7 cellular contexts compared by ENCODE assay signal in the genomic region with DNA sequence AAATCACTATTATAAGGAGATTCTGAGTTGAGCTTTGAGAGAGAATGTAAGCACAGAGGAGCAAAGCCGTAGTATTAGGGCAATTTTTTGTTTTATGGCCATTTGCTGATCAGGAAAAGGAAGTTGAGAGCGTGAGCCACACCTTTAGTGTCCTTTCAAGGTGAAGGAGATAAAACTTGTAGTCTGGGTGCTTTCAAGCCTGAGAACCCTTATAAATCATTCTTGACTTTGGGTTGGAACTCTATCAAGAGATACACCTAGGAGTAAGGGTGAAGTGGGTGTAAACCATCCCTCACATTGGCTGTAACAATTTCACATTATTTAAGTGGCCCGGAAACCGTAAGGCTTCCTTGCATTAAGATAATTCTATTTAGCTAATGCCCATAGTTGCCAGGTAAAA.
"Had no signal": no experiment of that assay in that cellular context is flagged by ENCODE, and none has a peak within 500 bp of the region (broad histone marks: within the 10 kb centered on the region; RNA-seq: fewer than 3 reads in every experiment).

No MANE protein-coding gene starts in this region.

- H3K27ac ChIP-seq: HL-60 had no signal

- H3K4me3 ChIP-seq: GM23338 had no signal

- FAIRE-seq: H1, H54, HepG2 had no signal

- ATAC-seq: GM23338, HepG2 had no signal

- DNase-seq: H9, HCEC 1CT had no signal
